ENCODE assay signal across 26 cellular contexts in genomic region chr6:38771111-38771694, GRCh38. TPM values are rescaled to one million over a fixed set of nuclear protein-coding genes. Genes with fewer than 3 reads are reported as not detected.
DNase-seq lines count a peak whose midpoint lies in the region; FAIRE-seq and TF ChIP-seq lines count a peak whose summit lies in the region.
"Had no signal": no experiment of that assay in that cellular context is flagged by ENCODE, and none has a peak within 500 bp of the region (broad histone marks: within the 10 kb centered on the region; RNA-seq: fewer than 3 reads in every experiment).

No MANE protein-coding gene starts in this region.

- FAIRE-seq in GM19239 (lab: Jason Lieb, UNC) = peak; percentile 68

- POLR2A ChIA-PET in GM10248 (lab: Yijun Ruan, JAX) = no interaction called here

- CTCF ChIA-PET in GM10248 (lab: Yijun Ruan, JAX) = no interaction called here

- no peak overlapping the region for H3K27ac ChIP-seq in Peyer's patch
- H3K27ac ChIP-seq: lower lobe of right lung, neutrophil, SK-N-MC, spleen, stomach had no signal

- H3K27me3 ChIP-seq in Peyer's patch = no peaks in the 10 kb centered on the region
- H3K27me3 ChIP-seq: neutrophil, spleen, stomach had no signal

- H3K4me3 ChIP-seq in choroid plexus epithelial cell (ENCODE audit: low read depth, low read length) (no peak overlapping the region), Peyer's patch (no peak overlapping the region)
- H3K4me3 ChIP-seq: lower lobe of right lung, SK-N-MC, spleen, stomach had no signal

- DNase-seq in GM19239 (ENCODE audit: insufficient read length, low spot score) = no peak
- peak; percentile 15 for DNase-seq in NCI-H226
- peak; percentile 43 for DNase-seq in choroid plexus epithelial cell (ENCODE audit: low read depth)
- DNase-seq in iris pigment epithelial cell (ENCODE audit: low read depth) = peak; percentile 71
- DNase-seq in Peyer's patch = no peak
- DNase-seq in GM10248 (ENCODE audit: extremely low spot score) = no peak
- no peak for DNase-seq in activated gamma-delta T cell treated with Interleukin-2 at 50 U/mL for 16 hours
- DNase-seq in T-helper 2 cell = no peak
- DNase-seq: activated CD4-positive, CD25-positive, alpha-beta regulatory T cell treated with anti-CD3 and anti-CD28 coated beads, Interleukin-2, amount 50 U/mL, for 72 hours; activated CD8-positive, alpha-beta T cell treated with anti-CD3 and anti-CD28 coated beads, Interleukin-2, amount 10 ng/mL, durations not matched to agents 7 days and 5 days; activated naive CD4-positive, alpha-beta T cell; activated T-cell treated with anti-CD3 and anti-CD28 coated beads, Interleukin-2, amount 50 U/mL, for 1 hour; amygdala; CD4-positive, alpha-beta T cell; DMS79; effector CD4-positive, alpha-beta T cell; H7; lower lobe of right lung; NCI-H1436; spleen; stimulated activated CD4-positive, alpha-beta T cell treated with anti-CD3 and anti-CD28 coated beads, Interleukin-4, amount 100 ng/mL, for 4 hours; stomach; T-helper 9 cell; trophoblast cell had no signal

- H3K36me3 ChIP-seq in Peyer's patch = no peaks in the 10 kb centered on the region
- H3K36me3 ChIP-seq: lower lobe of right lung, neutrophil, spleen, stomach had no signal

- no peak for TF ChIP-seq CTCF in choroid plexus epithelial cell (conservative IDR thresholded peaks at IDR 0.05; ENCODE audit: low read depth, low read length)
- no peak for TF ChIP-seq CTCF in Peyer's patch (IDR thresholded peaks at IDR 0.05)
- TF ChIP-seq CTCF in GM10248 (IDR thresholded peaks at IDR 0.05; ENCODE audit: control extremely low read depth, extremely low read depth, low read depth, missing control alignments) = no peak

- no peaks in the 10 kb centered on the region for H3K4me1 ChIP-seq in Peyer's patch
- H3K4me1 ChIP-seq: stomach had no signal

- no peak for TF ChIP-seq POLR2A in Peyer's patch (IDR thresholded peaks at IDR 0.05)

- no peaks in the 10 kb centered on the region for H3K9me3 ChIP-seq in Peyer's patch
- H3K9me3 ChIP-seq: lower lobe of right lung, neutrophil had no signal

RNA-seq across cellular contexts. Expression of gene DNAH8, which starts 56.1 kb away (rescaled TPM):
- total RNA-seq in Peyer's patch = under 1 TPM in 1 of 4 donors, not detected in 3; 0.83 TPM
- total RNA-seq: activated CD8-positive, alpha-beta T cell treated with anti-CD3 and anti-CD28 coated beads, Interleukin-2, amount 10 ng/mL, durations not matched to agents 7 days and 5 days had no signal

Comparison
In these comparisons a context has a peak if more than half of its experiments do, and no peak if none do; other contexts are left out.
1. DNase-seq: peak in NCI-H226 (single experiment), choroid plexus epithelial cell (single experiment) and iris pigment epithelial cell (single experiment); none in GM19239 (single experiment), Peyer's patch (0 of 3), GM10248 (single experiment), activated gamma-delta T cell treated with Interleukin-2 at 50 U/mL for 16 hours (single experiment) and T-helper 2 cell (0 of 5).